ENCODE assay signal across 1 cellular context in the genomic region with DNA sequence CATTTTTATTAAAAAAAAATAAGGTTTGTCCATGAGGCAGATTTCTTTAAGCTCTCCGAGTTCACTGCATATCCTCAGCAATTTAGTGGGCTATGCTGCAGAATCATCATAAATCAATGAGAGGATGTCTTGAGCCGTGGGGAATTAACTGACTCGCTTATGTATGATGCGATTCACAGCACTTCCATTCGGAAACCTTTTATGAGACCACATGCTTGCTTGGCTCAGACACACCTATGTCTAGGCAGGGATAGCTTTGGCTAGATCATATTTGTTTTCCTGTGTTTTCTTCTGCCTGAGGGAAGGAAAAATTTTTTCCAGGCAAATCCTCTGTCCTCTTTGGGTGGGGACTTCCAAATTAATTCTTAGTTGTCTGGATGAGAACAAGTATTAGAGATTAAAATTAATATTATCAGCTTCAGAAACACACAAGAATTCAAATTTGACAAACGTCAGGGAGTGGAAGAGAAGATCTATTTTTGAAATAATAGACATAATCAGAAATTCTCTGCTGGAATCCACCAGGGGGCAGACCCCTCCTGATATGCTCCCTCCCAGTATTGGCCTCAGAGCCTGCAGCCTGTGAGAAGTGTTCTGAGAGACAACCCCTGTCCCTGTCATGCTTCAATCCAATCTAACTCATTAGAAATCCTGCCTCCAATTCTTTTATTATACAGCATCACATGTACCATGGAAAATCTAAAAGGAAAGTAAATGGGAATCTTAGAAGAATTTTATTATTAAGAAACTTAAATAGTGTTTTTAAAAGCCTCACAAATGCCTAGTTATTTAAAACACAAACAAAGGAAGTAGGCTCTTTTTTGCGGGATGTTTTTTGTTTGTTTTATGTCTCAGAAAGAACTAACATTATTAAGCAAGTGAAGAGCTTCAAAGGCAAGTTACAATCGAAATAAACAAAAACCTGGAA.
TF ChIP-seq lines count a peak whose summit lies in the region.

No MANE protein-coding gene starts in this region.

TF ChIP-seq in HCT116, 20 proteins besides CTCF, POLR2A, EP300 and RAD21 (continued from another document):
- TF ChIP-seq, protein P1, sequence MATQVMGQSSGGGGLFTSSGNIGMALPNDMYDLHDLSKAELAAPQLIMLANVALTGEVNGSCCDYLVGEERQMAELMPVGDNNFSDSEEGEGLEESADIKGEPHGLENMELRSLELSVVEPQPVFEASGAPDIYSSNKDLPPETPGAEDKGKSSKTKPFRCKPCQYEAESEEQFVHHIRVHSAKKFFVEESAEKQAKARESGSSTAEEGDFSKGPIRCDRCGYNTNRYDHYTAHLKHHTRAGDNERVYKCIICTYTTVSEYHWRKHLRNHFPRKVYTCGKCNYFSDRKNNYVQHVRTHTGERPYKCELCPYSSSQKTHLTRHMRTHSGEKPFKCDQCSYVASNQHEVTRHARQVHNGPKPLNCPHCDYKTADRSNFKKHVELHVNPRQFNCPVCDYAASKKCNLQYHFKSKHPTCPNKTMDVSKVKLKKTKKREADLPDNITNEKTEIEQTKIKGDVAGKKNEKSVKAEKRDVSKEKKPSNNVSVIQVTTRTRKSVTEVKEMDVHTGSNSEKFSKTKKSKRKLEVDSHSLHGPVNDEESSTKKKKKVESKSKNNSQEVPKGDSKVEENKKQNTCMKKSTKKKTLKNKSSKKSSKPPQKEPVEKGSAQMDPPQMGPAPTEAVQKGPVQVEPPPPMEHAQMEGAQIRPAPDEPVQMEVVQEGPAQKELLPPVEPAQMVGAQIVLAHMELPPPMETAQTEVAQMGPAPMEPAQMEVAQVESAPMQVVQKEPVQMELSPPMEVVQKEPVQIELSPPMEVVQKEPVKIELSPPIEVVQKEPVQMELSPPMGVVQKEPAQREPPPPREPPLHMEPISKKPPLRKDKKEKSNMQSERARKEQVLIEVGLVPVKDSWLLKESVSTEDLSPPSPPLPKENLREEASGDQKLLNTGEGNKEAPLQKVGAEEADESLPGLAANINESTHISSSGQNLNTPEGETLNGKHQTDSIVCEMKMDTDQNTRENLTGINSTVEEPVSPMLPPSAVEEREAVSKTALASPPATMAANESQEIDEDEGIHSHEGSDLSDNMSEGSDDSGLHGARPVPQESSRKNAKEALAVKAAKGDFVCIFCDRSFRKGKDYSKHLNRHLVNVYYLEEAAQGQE (IDR thresholded peaks at IDR 0.05; ENCODE audit: low read depth): no peak
- TF ChIP-seq ATF3 (IDR thresholded peaks at IDR 0.05) (no peak), SIN3A (IDR thresholded peaks at IDR 0.05; ENCODE audit: low read depth) (no peak), SP1 (IDR thresholded peaks at IDR 0.05; ENCODE audit: low read depth) (no peak), EGR1 (IDR thresholded peaks at IDR 0.05; ENCODE audit: low read depth) (no peak), ZBTB33 (IDR thresholded peaks at IDR 0.05; ENCODE audit: extremely low read depth, insufficient replicate concordance, low read length) (no peak), ZFX (IDR thresholded peaks at IDR 0.05) (no peak), SRF (IDR thresholded peaks at IDR 0.05; ENCODE audit: low read depth) (no peak), YY1 (IDR thresholded peaks at IDR 0.05; ENCODE audit: extremely low read depth, insufficient replicate concordance, low read depth, low read length) (no peak), CBX3 (IDR thresholded peaks at IDR 0.05; ENCODE audit: low read depth) (no peak), EZH2 (IDR thresholded peaks at IDR 0.05) (no peak)
- TF ChIP-seq, protein P2, sequence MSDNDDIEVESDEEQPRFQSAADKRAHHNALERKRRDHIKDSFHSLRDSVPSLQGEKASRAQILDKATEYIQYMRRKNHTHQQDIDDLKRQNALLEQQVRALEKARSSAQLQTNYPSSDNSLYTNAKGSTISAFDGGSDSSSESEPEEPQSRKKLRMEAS (IDR thresholded peaks at IDR 0.05): no peak
TF ChIP-seq in HCT116: peak in this region for 0.
